ENCODE assay signal across 24 cellular contexts in the genomic region with DNA sequence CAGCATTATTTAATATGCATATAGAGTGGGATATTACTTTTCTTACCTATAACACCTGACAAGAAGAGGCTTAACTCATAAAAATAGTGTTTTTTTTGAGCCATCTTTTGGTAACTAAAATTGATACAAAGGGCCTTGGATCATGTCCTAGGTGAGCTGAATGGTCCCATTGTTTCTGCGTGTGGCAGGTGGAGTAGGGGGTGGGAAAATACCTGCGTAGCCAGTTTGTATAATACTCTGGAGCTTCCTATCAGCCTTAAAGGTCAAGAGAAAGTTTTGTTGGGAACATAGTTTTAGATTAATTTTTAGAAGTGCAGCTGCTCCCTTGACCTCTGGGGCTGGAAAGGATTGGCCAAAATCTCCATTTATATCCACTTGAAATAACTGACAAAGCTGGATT.
"Had no signal": no experiment of that assay in that cellular context is flagged by ENCODE, and none has a peak within 500 bp of the region (broad histone marks: within the 10 kb centered on the region; RNA-seq: fewer than 3 reads in every experiment).

No MANE protein-coding gene starts in this region.

- H3K4me1 ChIP-seq: colonic mucosa, gastrocnemius medialis, lower lobe of right lung had no signal

- H3K27me3 ChIP-seq: colonic mucosa, esophagus squamous epithelium, gastrocnemius medialis had no signal

- H3K4me3 ChIP-seq: colonic mucosa, esophagus squamous epithelium, gastrocnemius medialis, heart right ventricle, left lung, lower lobe of right lung had no signal

- H3K9me3 Mint-ChIP-seq: dendritic cell treated with granulocyte-macrophage colony-stimulating factor and Interleukin-4, amounts not matched to agents 40 ng/mL and 50 ng/mL, for 4 days; effector memory CD8-positive, alpha-beta T cell; endodermal cell; memory B cell had no signal

- H3K9me3 ChIP-seq: colonic mucosa, esophagus squamous epithelium, gastrocnemius medialis, heart right ventricle, left lung, lower lobe of right lung had no signal

- H3K27ac ChIP-seq: colonic mucosa, epithelial cell of prostate, esophagus squamous epithelium, gastrocnemius medialis, heart right ventricle, left lung, lower lobe of right lung had no signal

- H3K36me3 Mint-ChIP-seq: memory B cell had no signal

- H3K27ac Mint-ChIP-seq: dendritic cell treated with granulocyte-macrophage colony-stimulating factor and Interleukin-4, amounts not matched to agents 40 ng/mL and 50 ng/mL, for 4 days; effector memory CD8-positive, alpha-beta T cell; endodermal cell; memory B cell had no signal

- H3K4me3 Mint-ChIP-seq: dendritic cell treated with granulocyte-macrophage colony-stimulating factor and Interleukin-4, amounts not matched to agents 40 ng/mL and 50 ng/mL, for 4 days; effector memory CD8-positive, alpha-beta T cell; endodermal cell; memory B cell had no signal

- H3K36me3 ChIP-seq: colonic mucosa, esophagus squamous epithelium, gastrocnemius medialis, heart right ventricle, left lung, lower lobe of right lung had no signal

- DNase-seq: colonic mucosa; cortex of kidney; effector CD8-positive, alpha-beta T cell; effector memory CD8-positive, alpha-beta T cell; endodermal cell; erythroblast; esophagus squamous epithelium; foreskin fibroblast; foreskin melanocyte; gastrocnemius medialis; glutamatergic neuron; head of caudate nucleus; heart right ventricle; hippocampal formation; left cardiac atrium; left lung; left ventricle myocardium superior; lower lobe of right lung; mesendoderm; midbrain had no signal

- ATAC-seq: effector memory CD8-positive, alpha-beta T cell; esophagus mucosa; gastrocnemius medialis; heart right ventricle; left cardiac atrium; left lung; left ventricle myocardium superior; lower lobe of right lung had no signal
